Comparison of ENCODE assay signal across 25 cellular contexts in the genomic region with DNA sequence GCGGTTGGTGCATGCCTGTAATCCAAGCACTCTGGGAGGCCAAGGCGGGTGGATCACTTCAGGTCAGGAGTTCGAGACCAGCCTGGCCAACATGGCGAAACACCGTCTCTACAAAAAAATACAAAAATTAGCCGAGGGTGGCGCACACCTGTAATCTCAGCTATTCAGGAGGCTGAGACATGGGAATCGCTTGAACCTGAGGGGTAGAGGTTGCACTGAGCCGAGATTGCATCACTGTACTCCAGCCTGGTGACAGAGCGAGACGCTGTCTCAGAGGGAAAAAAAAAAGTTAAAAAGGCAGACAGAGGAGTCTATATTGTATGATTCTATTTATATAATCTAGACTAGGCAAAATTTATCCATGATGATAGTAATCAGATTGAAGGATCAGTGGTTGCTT. TPM values are rescaled to one million over a fixed set of nuclear protein-coding genes. Genes with fewer than 3 reads are reported as not detected.
DNase-seq lines count a peak whose midpoint lies in the region; ATAC-seq and TF ChIP-seq lines count a peak whose summit lies in the region.
"Had no signal": no experiment of that assay in that cellular context is flagged by ENCODE, and none has a peak within 500 bp of the region (broad histone marks: within the 10 kb centered on the region; RNA-seq: fewer than 3 reads in every experiment).

No MANE protein-coding gene starts in this region.

- no peaks in the 10 kb centered on the region for H3K9me3 ChIP-seq in PC-3 (ENCODE audit: low read length)
- no peaks in the 10 kb centered on the region for H3K9me3 ChIP-seq in endodermal cell (ENCODE audit: control insufficient read depth, low read length)
- H3K9me3 ChIP-seq: HAP-1, MG63, SJCRH30 had no signal

- peak overlapping the region; percentile 27 for H3K27ac Mint-ChIP-seq in T-helper 2 cell treated with Interferon-gamma antibody and Interleukin-4, amounts not matched to agents 5 μg/mL and 100 μg/mL, for 36 hours
- H3K27ac Mint-ChIP-seq in endodermal cell (peak overlapping the region; percentile 62), type B pancreatic cell (peak overlapping the region; percentile 72)

- intact Hi-C loops in PC-3 (cut with micrococcal nuclease) = no loop called here

- H3K27ac ChIP-seq in PC-3 (ENCODE audit: low read length) = peak overlapping the region; percentile 67
- H3K27ac ChIP-seq in endodermal cell (ENCODE audit: low read depth, low read length) = no peak overlapping the region
- H3K27ac ChIP-seq: 22Rv1, GM23248, SJCRH30 had no signal

- H3K27me3 ChIP-seq in PC-3 (ENCODE audit: low read length) = no peaks in the 10 kb centered on the region
- no peaks in the 10 kb centered on the region for H3K27me3 ChIP-seq in endodermal cell (ENCODE audit: control insufficient read depth, insufficient read depth, low read length, poor library complexity, severe bottlenecking)
- H3K27me3 ChIP-seq: MG63, SJCRH30 had no signal

- no peaks in the 10 kb centered on the region for H3F3A ChIP-seq in PC-3 (ENCODE audit: low read length, unreplicated experiment)

- H3K36me3 ChIP-seq in PC-3 (ENCODE audit: low read depth, low read length) = peaks cover 63% of the 10 kb centered on the region
- H3K36me3 ChIP-seq in endodermal cell (ENCODE audit: control insufficient read depth, insufficient read depth, low read length) = peaks cover 82% of the 10 kb centered on the region

- H3K9ac ChIP-seq in PC-3 (ENCODE audit: low read length) = no peak overlapping the region
- H3K9ac ChIP-seq in endodermal cell (ENCODE audit: extremely low read depth, low read length, poor library complexity, severe bottlenecking) = no peak overlapping the region
- H3K9ac ChIP-seq: GM23248 had no signal

- CTCF ChIA-PET in PC-3 (lab: Charles Lee) = no interaction called here

- peak overlapping the region; percentile 43; the same call in 1 of the 2 replicates for H3K4me2 ChIP-seq in PC-3 (ENCODE audit: low read length)

- H3K4me3 ChIP-seq in PC-3 (ENCODE audit: low read length) = no peak overlapping the region
- no peak overlapping the region for H3K4me3 ChIP-seq in endodermal cell (ENCODE audit: low read length)
- H3K4me3 ChIP-seq: GM12878, GM23248, HAP-1, MG63, SJCRH30 had no signal

- no peaks in the 10 kb centered on the region for H3K79me2 ChIP-seq in PC-3 (ENCODE audit: low read length)

- H3K4me1 ChIP-seq in PC-3 (ENCODE audit: insufficient read depth, low read length) (peaks cover 21% of the 10 kb centered on the region), endodermal cell (ENCODE audit: control insufficient read depth, insufficient read depth, low read length) (peaks cover 4% of the 10 kb centered on the region)
- H3K4me1 ChIP-seq: SJCRH30 had no signal

- no peak for ATAC-seq in PC-3
- ATAC-seq: Right ventricle myocardium inferior had no signal

- no peaks in the 10 kb centered on the region for H3K9me2 ChIP-seq in PC-3 (replicated peaks; ENCODE audit: low read length)

- no TSS peak for BruUV-seq in PC-3 (replicated peaks; lab: Mats Ljungman, UMichigan)

- DNase-seq in T-helper 2 cell treated with Interferon-gamma antibody and Interleukin-4, amounts not matched to agents 5 μg/mL and 100 μg/mL, for 36 hours (ENCODE audit: low spot score) = no peak
- no peak for DNase-seq in T-helper 2 cell
- DNase-seq in PC-3 = no peak
- no peak for DNase-seq in endodermal cell
- DNase-seq in type B pancreatic cell (ENCODE audit: extremely low spot score, unreplicated experiment) = no peak
- no peak for DNase-seq in activated naive CD4-positive, alpha-beta T cell treated with Interleukin-2 at 50 U/mL for 16 hours
- DNase-seq in HCEC 1CT = no peak
- DNase-seq: DMS 273 treated with DMSO at 0.1 percent for 48 hours, DMS79, EL, GDM1, GM23248, KG1, MG63, NCI-H1105 treated with DMSO at 0.1 percent for 48 hours, NCI-H146, NCI-H1930, NCI-H2107, NCI-H524 treated with DMSO at 0.1 percent for 48 hours, NCI-H774, SJCRH30 had no signal

- no peaks in the 10 kb centered on the region for H3K4me1 Mint-ChIP-seq in T-helper 2 cell treated with Interferon-gamma antibody and Interleukin-4, amounts not matched to agents 5 μg/mL and 100 μg/mL, for 36 hours (ENCODE audit: low read depth)
- peaks cover 9% of the 10 kb centered on the region for H3K4me1 Mint-ChIP-seq in endodermal cell
- H3K4me1 Mint-ChIP-seq in type B pancreatic cell (ENCODE audit: unreplicated experiment) = no peaks in the 10 kb centered on the region

- no peak for TF ChIP-seq CTCF in PC-3 (conservative IDR thresholded peaks at IDR 0.05; ENCODE audit: low read depth, low read length)
- no peak for TF ChIP-seq CTCF in endodermal cell (conservative IDR thresholded peaks at IDR 0.05)
- no peak for TF ChIP-seq CTCF in type B pancreatic cell (conservative IDR thresholded peaks at IDR 0.05)

- no peak overlapping the region for H2AFZ ChIP-seq in PC-3 (ENCODE audit: low read length)
- H2AFZ ChIP-seq: GM23248 had no signal

- 97 to 98% methylated on average over 9 to 11 of the region's 11 CpGs for WGBS in endodermal cell (ENCODE audit: insufficient coverage in 1 of 2, insufficient read length in 1 of 2), 2 experiments

- H3K36me3 Mint-ChIP-seq in T-helper 2 cell treated with Interferon-gamma antibody and Interleukin-4, amounts not matched to agents 5 μg/mL and 100 μg/mL, for 36 hours (ENCODE audit: low read depth) = peaks cover 55% of the 10 kb centered on the region
- H3K36me3 Mint-ChIP-seq in endodermal cell (ENCODE audit: low read depth) (peaks cover 62% of the 10 kb centered on the region), type B pancreatic cell (peaks cover 52% of the 10 kb centered on the region)

- 0 out of 2 replicates have a peak, but pooled peaks cover 5% of the 10 kb centered on the region for H4K20me1 ChIP-seq in PC-3 (ENCODE audit: low read length)

- no peaks in the 10 kb centered on the region for H3K9me3 Mint-ChIP-seq in T-helper 2 cell treated with Interferon-gamma antibody and Interleukin-4, amounts not matched to agents 5 μg/mL and 100 μg/mL, for 36 hours
- H3K9me3 Mint-ChIP-seq in endodermal cell (no peaks in the 10 kb centered on the region), type B pancreatic cell (no peaks in the 10 kb centered on the region)

- H3K4me3 Mint-ChIP-seq in T-helper 2 cell treated with Interferon-gamma antibody and Interleukin-4, amounts not matched to agents 5 μg/mL and 100 μg/mL, for 36 hours = no peak overlapping the region
- no peak overlapping the region for H3K4me3 Mint-ChIP-seq in endodermal cell
- no peak overlapping the region for H3K4me3 Mint-ChIP-seq in type B pancreatic cell

- no peaks in the 10 kb centered on the region for H3K27me3 Mint-ChIP-seq in T-helper 2 cell treated with Interferon-gamma antibody and Interleukin-4, amounts not matched to agents 5 μg/mL and 100 μg/mL, for 36 hours (ENCODE audit: low read depth)
- no peaks in the 10 kb centered on the region for H3K27me3 Mint-ChIP-seq in endodermal cell (ENCODE audit: insufficient read depth)
- H3K27me3 Mint-ChIP-seq in type B pancreatic cell = no peaks in the 10 kb centered on the region

- POLR2A ChIA-PET in PC-3 (lab: Charles Lee; ENCODE audit: unreplicated experiment) = interaction anchor here (0.6 kb wide), 1 partner anchor 44 kb away, joined by 8 read pairs; no protein-coding TSS in a partner anchor

RNA-seq across cellular contexts. Expression of a gene that starts 27.3 kb away (rescaled TPM):
- total RNA-seq in PC-3 (2014; rRNA removed) = 68.8 and 112 TPM in 2 replicates
- 100 to 1,000 TPM; 227 to 257 TPM for total RNA-seq in endodermal cell
- 283 TPM for polyA plus RNA-seq in endodermal cell (2013, experiment 1 of 2)
- polyA plus RNA-seq in endodermal cell (2013, experiment 2 of 2) = 237 TPM
- total RNA-seq in type B pancreatic cell (ENCODE audit: low replicate concordance) = 78.9 and 241 TPM in 2 replicates
